In the genomic region with DNA sequence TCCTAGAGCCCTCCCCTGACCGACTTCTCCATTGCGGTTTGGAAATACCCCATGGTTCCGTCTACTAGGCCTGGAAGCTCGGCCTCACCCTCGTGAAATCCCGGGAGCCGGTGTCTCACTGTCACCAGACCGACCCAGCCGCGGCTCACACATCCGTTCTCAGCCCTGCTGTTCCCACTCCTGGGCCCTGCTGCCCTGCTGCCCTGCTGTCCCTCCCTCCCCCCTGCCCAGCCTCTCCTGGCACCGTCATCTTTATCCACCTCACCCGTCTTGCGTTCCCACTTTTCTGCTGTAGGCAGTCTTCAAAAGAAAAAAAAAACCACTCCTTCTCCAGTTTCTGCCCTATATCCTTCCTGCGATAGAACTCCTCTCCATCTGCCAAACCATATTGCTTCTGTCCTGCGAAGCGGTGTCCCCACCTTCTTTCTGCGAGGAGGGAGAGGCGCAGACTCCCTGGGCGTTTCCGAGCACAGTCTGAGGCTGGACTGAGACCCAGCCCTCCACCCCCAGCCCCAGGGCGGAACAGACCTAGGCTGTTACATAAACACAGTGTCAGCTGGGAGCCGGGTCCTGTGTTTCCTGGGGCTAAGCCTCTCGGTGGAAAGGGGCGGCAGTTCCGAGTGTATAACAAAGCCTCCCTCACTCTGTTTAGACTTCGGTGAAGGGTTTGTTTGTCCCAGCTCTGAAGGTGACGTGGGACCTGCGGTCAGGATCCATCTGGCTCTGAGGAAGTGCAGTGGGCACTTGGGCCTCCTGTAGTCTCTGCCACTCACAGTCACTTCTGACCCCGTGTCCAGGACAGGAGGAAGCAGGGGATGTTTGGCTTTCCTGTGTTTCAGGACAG, we compare ENCODE assay signal across 8 cellular contexts. TPM values are rescaled to one million over a fixed set of nuclear protein-coding genes. Genes with fewer than 3 reads are reported as not detected.
DNase-seq lines count a peak whose midpoint lies in the region; ATAC-seq and TF ChIP-seq lines count a peak whose summit lies in the region.

No MANE protein-coding gene starts in this region.

- H3K4me3 Mint-ChIP-seq in endothelial cell (ENCODE audit: unreplicated experiment) (peak overlapping the region; percentile 99), mesothelial cell of epicardium (peak overlapping the region; percentile 64), type B pancreatic cell (peak overlapping the region; percentile 90)

- peaks cover 23% of the 10 kb centered on the region for H3K27me3 Mint-ChIP-seq in endothelial cell (ENCODE audit: unreplicated experiment)
- H3K27me3 Mint-ChIP-seq in mesothelial cell of epicardium (ENCODE audit: low read depth) = no peaks in the 10 kb centered on the region
- H3K27me3 Mint-ChIP-seq in type B pancreatic cell = no peaks in the 10 kb centered on the region

- DNase-seq in GF-D8 (lab: John Stamatoyannopoulos, UW) (peak; percentile 42), RPMI7951 (ENCODE audit: low read depth) (peak; percentile 89), endothelial cell (ENCODE audit: low spot score) (peak; percentile 86), mesothelial cell of epicardium (ENCODE audit: low spot score in 2 of 2, unreplicated experiment in 2 of 2) (no peak), type B pancreatic cell (ENCODE audit: extremely low spot score, unreplicated experiment) (no peak), NCI-H446 treated with DMSO at 0.1 percent for 48 hours (lab: John Stamatoyannopoulos, UW) (no peak)

- H3K36me3 Mint-ChIP-seq in endothelial cell (ENCODE audit: low read depth, unreplicated experiment) = peaks cover 16% of the 10 kb centered on the region
- H3K36me3 Mint-ChIP-seq in mesothelial cell of epicardium = peaks cover 2% of the 10 kb centered on the region
- H3K36me3 Mint-ChIP-seq in type B pancreatic cell = peaks cover 7% of the 10 kb centered on the region

- H3K4me1 Mint-ChIP-seq in endothelial cell (ENCODE audit: unreplicated experiment) (peaks cover 56% of the 10 kb centered on the region), mesothelial cell of epicardium (peaks cover 33% of the 10 kb centered on the region), type B pancreatic cell (ENCODE audit: unreplicated experiment) (peaks cover 38% of the 10 kb centered on the region)

- TF ChIP-seq CTCF in endothelial cell (IDR thresholded peaks at IDR 0.05; ENCODE audit: unreplicated experiment) (no peak), mesothelial cell of epicardium (IDR thresholded peaks at IDR 0.05; ENCODE audit: unreplicated experiment) (no peak), type B pancreatic cell (conservative IDR thresholded peaks at IDR 0.05) (no peak)

- peak overlapping the region; percentile 100 for H3K27ac Mint-ChIP-seq in endothelial cell (ENCODE audit: unreplicated experiment)
- peak overlapping the region; percentile 83 for H3K27ac Mint-ChIP-seq in mesothelial cell of epicardium
- H3K27ac Mint-ChIP-seq in type B pancreatic cell = peak overlapping the region; percentile 91

- ATAC-seq in GM18907 (IDR thresholded peaks at IDR 0.05; ENCODE audit: unreplicated experiment) (no peak), GM21825 (IDR thresholded peaks at IDR 0.05; ENCODE audit: unreplicated experiment) (no peak)

- no peaks in the 10 kb centered on the region for H3K9me3 Mint-ChIP-seq in endothelial cell (ENCODE audit: unreplicated experiment)
- no peaks in the 10 kb centered on the region for H3K9me3 Mint-ChIP-seq in mesothelial cell of epicardium
- no peaks in the 10 kb centered on the region for H3K9me3 Mint-ChIP-seq in type B pancreatic cell

RNA-seq across cellular contexts. Expression of gene AGAP3, which starts 2.8 kb away (rescaled TPM):
- 26.5 and 32.7 TPM in 2 replicates for total RNA-seq in RPMI7951 (2014; rRNA removed; shearing (Covaris generic))
- total RNA-seq in endothelial cell (ENCODE audit: unreplicated experiment) = 206 TPM
- 134 to 146 TPM (median 141 TPM) in 3 replicates for total RNA-seq in mesothelial cell of epicardium
- 95.9 and 114 TPM in 2 replicates for total RNA-seq in type B pancreatic cell (ENCODE audit: low replicate concordance)

RNA-seq across cellular contexts. Expression of gene TMUB1, which starts 5.8 kb away (rescaled TPM):
- 31.8 and 36.6 TPM in 2 replicates for total RNA-seq in RPMI7951 (2014; rRNA removed; shearing (Covaris generic))
- total RNA-seq in endothelial cell (ENCODE audit: unreplicated experiment) = 40.8 TPM
- 34.7 to 38.4 TPM (median 36.5 TPM) in 3 replicates for total RNA-seq in mesothelial cell of epicardium
- total RNA-seq in type B pancreatic cell (ENCODE audit: low replicate concordance) = 37.9 and 41.7 TPM in 2 replicates

RNA-seq across cellular contexts. Expression of gene FASTK, which starts 8.5 kb away (rescaled TPM):
- total RNA-seq in RPMI7951 (2014; rRNA removed; shearing (Covaris generic)) = 61.3 and 66.5 TPM in 2 replicates
- 68.0 TPM for total RNA-seq in endothelial cell (ENCODE audit: unreplicated experiment)
- 86.8 to 97.6 TPM (median 92.5 TPM) in 3 replicates for total RNA-seq in mesothelial cell of epicardium
- 100 and 118 TPM in 2 replicates for total RNA-seq in type B pancreatic cell (ENCODE audit: low replicate concordance)

RNA-seq across cellular contexts. Expression of gene SLC4A2, which starts 29.7 kb away (rescaled TPM):
- total RNA-seq in RPMI7951 (2014; rRNA removed; shearing (Covaris generic)) = 60.3 and 64.9 TPM in 2 replicates
- total RNA-seq in endothelial cell (ENCODE audit: unreplicated experiment) (115 TPM), mesothelial cell of epicardium (236 to 249 TPM (median 243 TPM) in 3 replicates), type B pancreatic cell (ENCODE audit: low replicate concordance) (144 and 150 TPM in 2 replicates)

RNA-seq across cellular contexts. Expression of gene CDK5, which starts 31.4 kb away (rescaled TPM):
- 41.3 and 57.0 TPM in 2 replicates for total RNA-seq in RPMI7951 (2014; rRNA removed; shearing (Covaris generic))
- total RNA-seq in endothelial cell (ENCODE audit: unreplicated experiment) (26.7 TPM), mesothelial cell of epicardium (17.0 to 17.5 TPM (median 17.4 TPM) in 3 replicates), type B pancreatic cell (ENCODE audit: low replicate concordance) (20.4 and 20.5 TPM in 2 replicates)

Comparison
In these comparisons a context has a peak if more than half of its experiments do, and no peak if none do; other contexts are left out.
1. DNase-seq: peak in GF-D8 (single experiment), RPMI7951 (single experiment) and endothelial cell (single experiment); none in mesothelial cell of epicardium (0 of 2), type B pancreatic cell (single experiment) and NCI-H446 treated with DMSO at 0.1 percent for 48 hours (single experiment).
2. Peak in every context shown above with its lines, with median percentiles within 50 percentile points of each other: H3K27ac Mint-ChIP-seq and H3K4me3 Mint-ChIP-seq.